8 cellular contexts compared by ENCODE assay signal in genomic region chr11:86218125-86219081, GRCh38. TPM values are rescaled to one million over a fixed set of nuclear protein-coding genes. Genes with fewer than 3 reads are reported as not detected.
DNase-seq lines count a peak whose midpoint lies in the region; ATAC-seq, FAIRE-seq and TF ChIP-seq lines count a peak whose summit lies in the region.

No MANE protein-coding gene starts in this region.

- in situ Hi-C loops in KBM-7 (cut with MboI; ENCODE audit: low pct_unique_long_range_greater_than_20kb, low sequenced_read_pairs), result no loop called here
- in situ Hi-C loops in transverse colon (cut with MboI; ENCODE audit: low pct_ligation_motif_present in 1 of 4, low pct_unique_long_range_greater_than_20kb in 1 of 4, low sequenced_read_pairs in 3 of 4), result loop anchor here (10.0 to 25.0 kb wide), 4 partner anchors 281 to 364 kb away; partner anchors contain the start of gene CCDC83 (in 4 of the 4)

- peak; percentile 23 for DNase-seq in DMS153 (lab: John Stamatoyannopoulos, UW)
- DNase-seq in KBM-7, result peak; percentile 90
- peak; percentile 55 for DNase-seq in RKO (ENCODE audit: low spot score)
- DNase-seq in activated effector memory CD4-positive, alpha-beta T cell treated with anti-CD3 and anti-CD28 coated beads, Interleukin-2, amount 50 U/mL, for 16 hours, result peak; percentile 83
- DNase-seq in germinal center (ENCODE audit: low spot score), result peak; percentile 71
- peak in 5 of 6 donors; percentile 51 to 75 (median 63) for DNase-seq in pancreas
- peak; percentile 75 for DNase-seq in transverse colon

- intact Hi-C loops in pancreas (cut with DNase I) (loop anchor here in 1 of 3 donors (10.0 kb wide), 1 partner anchor 284 kb away; no protein-coding TSS in a partner anchor), transverse colon (cut with DNase I; ENCODE audit: low total_unique reads) (loop anchor here (2.0 to 10.0 kb wide), 2 partner anchors 278 to 364 kb away; partner anchors contain the start of gene CCDC83)

- peak; percentile 59 for FAIRE-seq in pancreas (lab: Jason Lieb, UNC)

- TF ChIP-seq POLR2A in transverse colon (IDR thresholded peaks at IDR 0.05), result no peak

- peak; percentile 40 for ATAC-seq in GM21529 (IDR thresholded peaks at IDR 0.05; ENCODE audit: unreplicated experiment)
- peak; percentile 93 to 100 (median 98) for ATAC-seq in pancreas

- TF ChIP-seq EP300 in transverse colon (IDR thresholded peaks at IDR 0.05; ENCODE audit: low read depth), result no peak

- H3K36me3 ChIP-seq in pancreas (no peaks in the 10 kb centered on the region), transverse colon (no peaks in the 10 kb centered on the region)

- no peaks in the 10 kb centered on the region for H3K9me3 ChIP-seq in pancreas
- H3K9me3 ChIP-seq in transverse colon, result no peaks in the 10 kb centered on the region

- H3K4me1 ChIP-seq in pancreas (peaks cover 0 to 5% (median 0%) of the 10 kb centered on the region in 3 donors), transverse colon (peaks cover 0 to 11% (median 5%) of the 10 kb centered on the region in 4 donors)

- no peaks in the 10 kb centered on the region for H3K27me3 ChIP-seq in pancreas
- no peaks in the 10 kb centered on the region for H3K27me3 ChIP-seq in transverse colon

- TF ChIP-seq CTCF in pancreas (IDR thresholded peaks at IDR 0.05), result peak; percentile 67 to 86 (median 82)
- peak; percentile 79 to 89 (median 82) for TF ChIP-seq CTCF in transverse colon (IDR thresholded peaks at IDR 0.05)

- 25 to 26% methylated on average over 14 of the region's 14 CpGs for WGBS in pancreas, 2 donors
- 22 to 26% methylated on average over 5 to 14 of the region's 14 CpGs for WGBS in transverse colon (ENCODE audit: low coverage in 1 of 2), 2 donors

- H3K27ac ChIP-seq in pancreas, result no peak overlapping the region
- H3K27ac ChIP-seq in transverse colon, result no peak overlapping the region

- H3K4me3 ChIP-seq in pancreas (no peak overlapping the region), transverse colon (peak overlapping the region in 1 of 4 donors; percentile 10)

RNA-seq across cellular contexts. Expression of gene EED, which starts 26.1 kb away (rescaled TPM):
- total RNA-seq in pancreas (10 to 100 TPM in 1 of 6 donors, 1 to 10 TPM in 5; 5.1 to 12.0 (median 8.3) TPM), transverse colon (10 to 100 TPM in 3 of 4 donors, 1 to 10 TPM in 1; 2.8 to 43.5 (median 23.5) TPM)
- polyA plus RNA-seq in pancreas, result 10 to 100 TPM; 11.5 to 14.0 TPM

Comparison
In these comparisons a context has a peak if more than half of its experiments do, and no peak if none do; other contexts are left out.
1. DNase-seq: peak in every context shown above with its lines; median percentile 90 in KBM-7; 83 in activated effector memory CD4-positive, alpha-beta T cell treated with anti-CD3 and anti-CD28 coated beads, Interleukin-2, amount 50 U/mL, for 16 hours; 75 in transverse colon; 71 in germinal center; 63 in pancreas; 55 in RKO; 23 in DMS153.